In the genomic region with DNA sequence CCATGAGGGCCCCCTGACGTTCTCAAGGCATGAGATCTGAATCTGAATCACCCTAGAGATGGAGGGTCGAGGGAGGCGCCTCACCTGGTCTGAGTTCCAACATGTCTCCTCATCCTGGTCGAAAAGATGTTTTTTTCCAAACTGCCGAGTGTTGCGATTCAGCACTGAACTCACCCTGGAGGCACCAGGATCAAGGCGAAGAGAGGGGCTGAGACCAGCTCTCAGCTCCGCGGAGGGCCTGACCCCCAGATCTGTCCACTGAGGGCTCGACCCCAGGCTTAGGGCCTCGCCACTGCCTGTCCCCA, we compare ENCODE assay signal across 9 cellular contexts. TPM values are rescaled to one million over a fixed set of nuclear protein-coding genes. Genes with fewer than 3 reads are reported as not detected.
A peak's percentile ranks its signal among the peaks of the same experiment; 100 is the strongest.
DNase-seq lines count a peak whose midpoint lies in the region; ATAC-seq and TF ChIP-seq lines count a peak whose summit lies in the region.
"Had no signal": no experiment of that assay in that cellular context is flagged by ENCODE, and none has a peak within 500 bp of the region (broad histone marks: within the 10 kb centered on the region; RNA-seq: fewer than 3 reads in every experiment).

No MANE protein-coding gene starts in this region.

- no peaks in the 10 kb centered on the region for H3K9me3 ChIP-seq in cardiac muscle cell (ENCODE audit: low read depth)

- no peaks in the 10 kb centered on the region for H3K27me3 ChIP-seq in cardiac muscle cell

- H3K4me3 ChIP-seq in cardiac muscle cell = peak overlapping the region; percentile 44

- H3K36me3 ChIP-seq in cardiac muscle cell = peaks cover 4% of the 10 kb centered on the region

- H3K27ac Mint-ChIP-seq in activated T-helper 17 cell treated with anti-CD3 and anti-CD28 coated beads, Interleukin-2, amount 50 U/mL, for 72 hours = peak overlapping the region; percentile 91
- H3K27ac Mint-ChIP-seq in immature natural killer cell = peak overlapping the region; percentile 82 to 91 (median 88)

- ATAC-seq in activated T-helper 17 cell treated with anti-CD3 and anti-CD28 coated beads, Interleukin-2, amount 50 U/mL, for 72 hours (replicated peaks) = peak; percentile 3
- no peak for ATAC-seq in GM21529 (IDR thresholded peaks at IDR 0.05; ENCODE audit: unreplicated experiment)

- intact Hi-C loops in cardiac septum (cut with DNase I) = loop anchor here (1.0 kb wide), 1 partner anchor 10 kb away; the partner anchor contains the start of genes BORCS8 and RFXANK

- H3K27me3 Mint-ChIP-seq in activated T-helper 17 cell treated with anti-CD3 and anti-CD28 coated beads, Interleukin-2, amount 50 U/mL, for 72 hours = no peaks in the 10 kb centered on the region
- H3K27me3 Mint-ChIP-seq in immature natural killer cell (ENCODE audit: low read depth in 3 of 3) = peaks cover 8 to 10% (median 9%) of the 10 kb centered on the region in 3 donors

- peaks cover 4% of the 10 kb centered on the region for H3K9me3 Mint-ChIP-seq in activated T-helper 17 cell treated with anti-CD3 and anti-CD28 coated beads, Interleukin-2, amount 50 U/mL, for 72 hours
- H3K9me3 Mint-ChIP-seq in immature natural killer cell = no peaks in the 10 kb centered on the region

- DNase-seq in cardiac muscle cell (ENCODE audit: low read depth in 1 of 2, low spot score in 1 of 2) = no peak
- DNase-seq in cardiac septum (ENCODE audit: low spot score) = no peak
- DNase-seq in immature natural killer cell = no peak
- no peak for DNase-seq in NAMALWA (ENCODE audit: low spot score)
- DNase-seq in stimulated activated CD4-positive, alpha-beta T cell treated with anti-CD3 and anti-CD28 coated beads, Interleukin-12 subunit alpha, Interleukin-12 subunit beta, amount 100 ng/mL, for 4 hours = no peak

- H3K4me1 Mint-ChIP-seq in activated T-helper 17 cell treated with anti-CD3 and anti-CD28 coated beads, Interleukin-2, amount 50 U/mL, for 72 hours = peaks cover 11% of the 10 kb centered on the region
- peaks cover 29 to 36% of the 10 kb centered on the region in 2 donors for H3K4me1 Mint-ChIP-seq in immature natural killer cell

- no peaks in the 10 kb centered on the region for H3K4me1 ChIP-seq in cardiac muscle cell (ENCODE audit: low read depth)

- H3K27ac ChIP-seq in cardiac muscle cell = no peak overlapping the region
- H3K27ac ChIP-seq in temporal lobe (ENCODE audit: low read depth, low read length) = peak overlapping the region; percentile 79

- H3K4me3 Mint-ChIP-seq in activated T-helper 17 cell treated with anti-CD3 and anti-CD28 coated beads, Interleukin-2, amount 50 U/mL, for 72 hours = peak overlapping the region; percentile 91
- H3K4me3 Mint-ChIP-seq in immature natural killer cell = peak overlapping the region; percentile 90 to 95 (median 93)

- peaks cover 49% of the 10 kb centered on the region for H3K36me3 Mint-ChIP-seq in activated T-helper 17 cell treated with anti-CD3 and anti-CD28 coated beads, Interleukin-2, amount 50 U/mL, for 72 hours (ENCODE audit: low read depth)
- peaks cover 0 to 5% (median 0%) of the 10 kb centered on the region in 3 donors for H3K36me3 Mint-ChIP-seq in immature natural killer cell

- TF ChIP-seq CTCF in cardiac muscle cell (IDR thresholded peaks at IDR 0.05; ENCODE audit: low read depth, low read length) = no peak

RNA-seq across cellular contexts. Expression of gene NR2C2AP, which starts 0.6 kb away (rescaled TPM):
- total RNA-seq in cardiac muscle cell = 5.1 and 6.4 TPM in 2 replicates
- 7.8 and 10.0 TPM in 2 replicates for polyA plus RNA-seq in cardiac muscle cell
- total RNA-seq in cardiac septum = 6.1 TPM
- 10 to 100 TPM; 39.5 to 50.9 TPM for total RNA-seq in activated T-helper 17 cell treated with anti-CD3 and anti-CD28 coated beads, Interleukin-2, amount 50 U/mL, for 72 hours
- polyA plus RNA-seq in immature natural killer cell = 10 to 100 TPM; 15.4 to 27.2 (median 26.8) TPM
- 10.6 TPM for total RNA-seq in temporal lobe

RNA-seq across cellular contexts. Expression of gene NCAN, which starts 9.1 kb away (rescaled TPM):
- 0.36 and 0.42 TPM in 2 replicates for total RNA-seq in cardiac muscle cell
- polyA plus RNA-seq in cardiac muscle cell = 0.45 TPM in 1 of 2 replicates, not detected in the other
- total RNA-seq in cardiac septum = not detected
- not detected for total RNA-seq in activated T-helper 17 cell treated with anti-CD3 and anti-CD28 coated beads, Interleukin-2, amount 50 U/mL, for 72 hours
- not detected for polyA plus RNA-seq in immature natural killer cell
- 238 TPM for total RNA-seq in temporal lobe
- total RNA-seq: glomerular endothelial cell had no signal

RNA-seq across cellular contexts. Expression of gene RFXANK, which starts 10.6 kb away (rescaled TPM):
- total RNA-seq in cardiac muscle cell (88.8 and 117 TPM in 2 replicates), cardiac septum (29.6 TPM), temporal lobe (15.0 TPM)
- polyA plus RNA-seq in cardiac muscle cell (130 and 156 TPM in 2 replicates), immature natural killer cell (100 to 1,000 TPM in 1 of 3 donors, 10 to 100 TPM in 2; 93.2 to 105 (median 93.4) TPM)
- 10 to 100 TPM; 88.9 to 95.8 TPM for total RNA-seq in activated T-helper 17 cell treated with anti-CD3 and anti-CD28 coated beads, Interleukin-2, amount 50 U/mL, for 72 hours

RNA-seq across cellular contexts. Expression of gene BORCS8, which starts 10.7 kb away (rescaled TPM):
- total RNA-seq in cardiac muscle cell (24.7 and 28.7 TPM in 2 replicates), cardiac septum (27.1 TPM), temporal lobe (14.8 TPM)
- polyA plus RNA-seq in cardiac muscle cell (29.1 and 38.0 TPM in 2 replicates), immature natural killer cell (10 to 100 TPM; 20.3 to 29.6 (median 26.9) TPM)
- 10 to 100 TPM; 14.9 to 28.2 TPM for total RNA-seq in activated T-helper 17 cell treated with anti-CD3 and anti-CD28 coated beads, Interleukin-2, amount 50 U/mL, for 72 hours

RNA-seq across cellular contexts. Expression of gene MEF2B, which starts 32.6 kb away (rescaled TPM):
- total RNA-seq in cardiac muscle cell (0.18 TPM in 1 of 2 replicates, not detected in the other), cardiac septum (0.67 TPM), temporal lobe (not detected)
- polyA plus RNA-seq in cardiac muscle cell (1.2 and 1.7 TPM in 2 replicates), immature natural killer cell (under 1 TPM in 2 of 3 donors, not detected in 1; 0.35 to 0.82 TPM)
- 1 to 10 TPM in 1 of 2 donors, under 1 TPM in 1; 0.17 to 2.0 TPM for total RNA-seq in activated T-helper 17 cell treated with anti-CD3 and anti-CD28 coated beads, Interleukin-2, amount 50 U/mL, for 72 hours
- total RNA-seq: glomerular endothelial cell had no signal

Comparison
In these comparisons a context has a peak if more than half of its experiments do, and no peak if none do; other contexts are left out.
1. RNA of gene NCAN, which starts 9.1 kb away (total RNA-seq): 238 TPM in temporal lobe (single experiment); 0.36 to 0.42 TPM in cardiac muscle cell, not detected in activated T-helper 17 cell treated with anti-CD3 and anti-CD28 coated beads, Interleukin-2, amount 50 U/mL, for 72 hours and not detected in cardiac septum (single experiment); every median in the first group is over 100 times any median in the second.